8 cellular contexts compared by ENCODE assay signal in genomic region chr16:29266612-29267011, GRCh38.
DNase-seq lines count a peak whose midpoint lies in the region; ATAC-seq, FAIRE-seq and TF ChIP-seq lines count a peak whose summit lies in the region.
"Not testable (repeated sequence)": the region's sequence is repeated elsewhere in the genome, so short reads cannot be mapped to it uniquely, and the experiment has no call there.

No MANE protein-coding gene starts in this region.

- not testable (repeated sequence) for H3K36me3 Mint-ChIP-seq in activated CD4-positive, alpha-beta memory T cell treated with anti-CD3 and anti-CD28 coated beads for 36 hours; natural killer cell treated with Interleukin-12 subunit alpha and Interleukin-12 subunit beta and Interleukin-15 and Interleukin-18, amount 100 ng/mL, for 72 hours

- ATAC-seq in GM18907 (IDR thresholded peaks at IDR 0.05; ENCODE audit: unreplicated experiment) = peak; percentile 57
- ATAC-seq in natural killer cell treated with Interleukin-12 subunit alpha and Interleukin-12 subunit beta and Interleukin-15 and Interleukin-18, amount 100 ng/mL, for 72 hours = peak; percentile 70 to 79
- peak; percentile 73 for ATAC-seq in stimulated activated naive CD8-positive, alpha-beta T cell treated with anti-CD3 and anti-CD28 coated beads, Interleukin-15, amount 100 ng/mL, for 72 hours

- H3K27me3 ChIP-seq in MG63; bronchial epithelial cell (ENCODE audit: control insufficient read depth, insufficient read depth, low read length): not testable (repeated sequence)

- not testable (repeated sequence) for H3K9me3 ChIP-seq in MG63

- POLR2A ChIA-PET in activated CD4-positive, alpha-beta memory T cell treated with anti-CD3 and anti-CD28 coated beads for 36 hours (lab: Charles Lee) = not testable (repeated sequence)

- not testable (repeated sequence) for H3K27ac Mint-ChIP-seq in activated CD4-positive, alpha-beta memory T cell treated with anti-CD3 and anti-CD28 coated beads for 36 hours; natural killer cell treated with Interleukin-12 subunit alpha and Interleukin-12 subunit beta and Interleukin-15 and Interleukin-18, amount 100 ng/mL, for 72 hours; stimulated activated naive CD8-positive, alpha-beta T cell treated with anti-CD3 and anti-CD28 coated beads, Interleukin-15, amount 100 ng/mL, for 72 hours

- FAIRE-seq in bronchial epithelial cell (lab: Jason Lieb, UNC) = not testable (repeated sequence)

- not testable (repeated sequence) for H3K27me3 Mint-ChIP-seq in activated CD4-positive, alpha-beta memory T cell treated with anti-CD3 and anti-CD28 coated beads for 36 hours; natural killer cell treated with Interleukin-12 subunit alpha and Interleukin-12 subunit beta and Interleukin-15 and Interleukin-18, amount 100 ng/mL, for 72 hours; stimulated activated naive CD8-positive, alpha-beta T cell treated with anti-CD3 and anti-CD28 coated beads, Interleukin-15, amount 100 ng/mL, for 72 hours

- intact Hi-C loops in activated CD4-positive, alpha-beta memory T cell treated with anti-CD3 and anti-CD28 coated beads for 36 hours (cut with micrococcal nuclease) = not testable (repeated sequence)

- H3K4me3 ChIP-seq in MG63; bronchial epithelial cell (ENCODE audit: low read depth, low read length): not testable (repeated sequence)

- not testable (repeated sequence) for H3K9me3 Mint-ChIP-seq in activated CD4-positive, alpha-beta memory T cell treated with anti-CD3 and anti-CD28 coated beads for 36 hours; natural killer cell treated with Interleukin-12 subunit alpha and Interleukin-12 subunit beta and Interleukin-15 and Interleukin-18, amount 100 ng/mL, for 72 hours; stimulated activated naive CD8-positive, alpha-beta T cell treated with anti-CD3 and anti-CD28 coated beads, Interleukin-15, amount 100 ng/mL, for 72 hours

- not testable (repeated sequence) for H3K4me1 Mint-ChIP-seq in activated CD4-positive, alpha-beta memory T cell treated with anti-CD3 and anti-CD28 coated beads for 36 hours (ENCODE audit: low read depth); stimulated activated naive CD8-positive, alpha-beta T cell treated with anti-CD3 and anti-CD28 coated beads, Interleukin-15, amount 100 ng/mL, for 72 hours
- H3K4me1 Mint-ChIP-seq in natural killer cell treated with Interleukin-12 subunit alpha and Interleukin-12 subunit beta and Interleukin-15 and Interleukin-18, amount 100 ng/mL, for 72 hours (ENCODE audit: low read depth in 2 of 2) = peaks cover 12 to 14% of the 10 kb centered on the region in 2 donors

- CTCF ChIA-PET in activated CD4-positive, alpha-beta memory T cell treated with anti-CD3 and anti-CD28 coated beads for 36 hours (lab: Charles Lee) = not testable (repeated sequence)

- TF ChIP-seq CTCF in AG09319 (IDR thresholded peaks at IDR 0.05; ENCODE audit: low read depth, low read length); bronchial epithelial cell (IDR thresholded peaks at IDR 0.05; ENCODE audit: insufficient read depth, low read length, severe bottlenecking): not testable (repeated sequence)

- H3K4me3 Mint-ChIP-seq in activated CD4-positive, alpha-beta memory T cell treated with anti-CD3 and anti-CD28 coated beads for 36 hours; stimulated activated naive CD8-positive, alpha-beta T cell treated with anti-CD3 and anti-CD28 coated beads, Interleukin-15, amount 100 ng/mL, for 72 hours: not testable (repeated sequence)
- peak overlapping the region; percentile 14 for H3K4me3 Mint-ChIP-seq in natural killer cell treated with Interleukin-12 subunit alpha and Interleukin-12 subunit beta and Interleukin-15 and Interleukin-18, amount 100 ng/mL, for 72 hours

- H3K36me3 ChIP-seq in MG63; bronchial epithelial cell (ENCODE audit: control insufficient read depth, insufficient read depth, low read length): not testable (repeated sequence)

- DNase-seq in AG09319 (ENCODE audit: extremely low read depth, low read depth) = peak; percentile 35
- peak; percentile 79 for DNase-seq in MG63
- peak; percentile 29 for DNase-seq in activated CD4-positive, alpha-beta memory T cell treated with anti-CD3 and anti-CD28 coated beads for 36 hours
- DNase-seq in bronchial epithelial cell (ENCODE audit: low read depth) = peak; percentile 45
- DNase-seq in glomerular visceral epithelial cell (ENCODE audit: extremely low spot score) = peak; percentile 71
- DNase-seq in natural killer cell treated with Interleukin-12 subunit alpha and Interleukin-12 subunit beta and Interleukin-15 and Interleukin-18, amount 100 ng/mL, for 72 hours (ENCODE audit: low spot score); stimulated activated naive CD8-positive, alpha-beta T cell treated with anti-CD3 and anti-CD28 coated beads, Interleukin-15, amount 100 ng/mL, for 72 hours: not testable (repeated sequence)
